In the genomic region with DNA sequence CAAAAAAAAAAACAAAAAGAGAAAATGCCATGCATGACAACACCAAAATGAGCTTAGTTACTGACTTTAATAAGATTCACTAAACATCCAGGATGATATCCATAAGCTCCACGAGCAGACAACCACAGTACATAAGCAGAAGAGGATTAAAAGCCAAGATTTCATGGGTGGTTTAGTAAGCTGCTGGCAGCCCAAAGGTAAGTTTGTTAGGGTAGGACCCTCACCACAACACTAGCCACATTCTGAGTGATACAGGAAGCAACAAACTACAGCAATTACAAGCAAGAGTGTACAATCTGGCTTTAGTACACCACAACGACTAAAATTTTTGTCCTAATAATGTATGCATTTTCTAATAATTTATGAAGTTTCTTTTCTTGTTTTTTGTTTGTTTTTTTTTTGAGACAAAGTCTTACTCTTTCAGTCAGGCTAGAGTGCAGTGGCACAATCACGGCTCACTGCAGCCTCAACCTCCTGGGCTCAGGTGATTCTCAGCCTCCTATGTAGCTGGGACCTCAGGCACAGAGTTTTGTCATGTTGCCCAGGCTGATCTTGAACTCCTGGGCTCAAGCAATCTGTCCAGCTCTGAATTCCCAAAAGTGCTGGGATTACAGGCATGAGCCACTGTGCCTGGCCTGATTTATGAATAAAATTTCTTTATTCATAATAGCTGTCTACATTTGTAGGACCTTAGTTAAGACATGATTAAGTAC, we compare ENCODE assay signal across 16 cellular contexts.
"Had no signal": no experiment of that assay in that cellular context is flagged by ENCODE, and none has a peak within 500 bp of the region (broad histone marks: within the 10 kb centered on the region; RNA-seq: fewer than 3 reads in every experiment).

No MANE protein-coding gene starts in this region.

- H3K36me3 Mint-ChIP-seq: activated naive CD4-positive, alpha-beta T cell treated with anti-CD3 and anti-CD28 coated beads, Interleukin-2, amount 50 U/mL, for 72 hours; immature natural killer cell; naive B cell; stimulated activated memory B cell treated with anti-CD40 and anti-IgM and Interleukin-4, amounts not matched to agents 10 μg/mL and 1 μg/mL and 100 μg/mL, for 72 hours had no signal

- H3K27ac Mint-ChIP-seq: activated B cell treated with CpG ODN at 0.5 μM for 24 hours; activated naive CD4-positive, alpha-beta T cell treated with anti-CD3 and anti-CD28 coated beads, Interleukin-2, amount 50 U/mL, for 72 hours; stimulated activated memory B cell treated with anti-CD40 and anti-IgM and Interleukin-4, amounts not matched to agents 10 μg/mL and 1 μg/mL and 100 μg/mL, for 72 hours; T-helper 1 cell treated with Interleukin-12 subunit alpha and Interleukin-12 subunit beta and Interleukin-4 antibody, amounts not matched to agents 30 μg/mL and 1 μg/mL, for 36 hours had no signal

- DNase-seq: activated B cell treated with CpG ODN at 0.5 μM for 24 hours; activated CD4-positive, alpha-beta T cell treated with anti-CD3 and anti-CD28 coated beads, Interleukin-2, amount 50 U/mL, for 48 hours; activated effector memory CD4-positive, alpha-beta T cell treated with Interleukin-2 at 50 U/mL for 16 hours; anterior cingulate cortex; immature natural killer cell; left cardiac atrium; midbrain; naive B cell; nucleus accumbens; right cardiac atrium; small intestine; substantia nigra; transverse colon had no signal

- H3K27me3 Mint-ChIP-seq: activated B cell treated with CpG ODN at 0.5 μM for 24 hours; naive B cell; stimulated activated memory B cell treated with anti-CD40 and anti-IgM and Interleukin-4, amounts not matched to agents 10 μg/mL and 1 μg/mL and 100 μg/mL, for 72 hours had no signal

- ATAC-seq: left cardiac atrium; right cardiac atrium; stimulated activated memory B cell treated with anti-CD40 and anti-IgM and Interleukin-4, amounts not matched to agents 10 μg/mL and 1 μg/mL and 100 μg/mL, for 72 hours had no signal

- H3K4me3 Mint-ChIP-seq: activated B cell treated with CpG ODN at 0.5 μM for 24 hours; immature natural killer cell; naive B cell; stimulated activated memory B cell treated with anti-CD40 and anti-IgM and Interleukin-4, amounts not matched to agents 10 μg/mL and 1 μg/mL and 100 μg/mL, for 72 hours; T-helper 1 cell treated with Interleukin-12 subunit alpha and Interleukin-12 subunit beta and Interleukin-4 antibody, amounts not matched to agents 30 μg/mL and 1 μg/mL, for 36 hours had no signal

- H3K9me3 Mint-ChIP-seq: activated B cell treated with CpG ODN at 0.5 μM for 24 hours; activated naive CD4-positive, alpha-beta T cell treated with anti-CD3 and anti-CD28 coated beads, Interleukin-2, amount 50 U/mL, for 72 hours; immature natural killer cell; naive B cell; stimulated activated memory B cell treated with anti-CD40 and anti-IgM and Interleukin-4, amounts not matched to agents 10 μg/mL and 1 μg/mL and 100 μg/mL, for 72 hours; T-helper 1 cell treated with Interleukin-12 subunit alpha and Interleukin-12 subunit beta and Interleukin-4 antibody, amounts not matched to agents 30 μg/mL and 1 μg/mL, for 36 hours had no signal
